In the genomic region with DNA sequence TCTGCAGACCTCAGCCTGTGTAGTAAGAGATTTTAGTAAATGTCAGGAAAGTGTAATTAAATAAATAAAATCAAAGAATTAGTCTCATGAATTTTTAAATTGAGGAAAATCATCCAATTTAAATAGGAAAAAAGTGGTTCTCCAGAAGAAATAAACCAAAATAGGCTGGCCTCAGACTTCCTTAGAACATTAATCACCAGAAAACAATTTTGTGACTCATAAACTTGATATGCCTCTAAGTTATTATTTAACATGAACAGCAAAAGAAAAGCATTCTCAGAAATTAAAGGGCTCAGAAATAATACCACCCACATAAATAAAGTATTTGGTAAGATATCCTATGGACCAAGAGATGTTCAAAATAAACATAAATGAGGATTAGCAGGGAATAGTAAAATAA, we compare ENCODE assay signal across 18 cellular contexts. TPM values are rescaled to one million over a fixed set of nuclear protein-coding genes. Genes with fewer than 3 reads are reported as not detected.
DNase-seq lines count a peak whose midpoint lies in the region; ATAC-seq and TF ChIP-seq lines count a peak whose summit lies in the region.
"Had no signal": no experiment of that assay in that cellular context is flagged by ENCODE, and none has a peak within 500 bp of the region (broad histone marks: within the 10 kb centered on the region; RNA-seq: fewer than 3 reads in every experiment).

No MANE protein-coding gene starts in this region.

- H3K79me2 ChIP-seq in fibroblast of lung (ENCODE audit: control insufficient read depth, insufficient read depth, low read length): no peaks in the 10 kb centered on the region

- no peaks in the 10 kb centered on the region for H4K20me1 ChIP-seq in fibroblast of lung (ENCODE audit: control insufficient read depth, extremely low read depth, insufficient read depth, low read length)

- no peak overlapping the region for H3K4me2 ChIP-seq in fibroblast of lung (ENCODE audit: extremely low read depth, insufficient read depth, low read length)

- H3K4me3 ChIP-seq in RWPE2 (ENCODE audit: severe bottlenecking) (no peak overlapping the region), fibroblast of lung (replicated peaks in 1 of 4; ENCODE audit: control extremely low read depth in 1 of 4, insufficient read depth in 1 of 4, low read depth in 3 of 4, low read length in 4 of 4) (no peak overlapping the region), retinal pigment epithelial cell (ENCODE audit: low read length) (no peak overlapping the region)
- H3K4me3 ChIP-seq: colonic mucosa had no signal

- ATAC-seq in RWPE2 (ENCODE audit: low read depth): peak; percentile 66
- ATAC-seq in HG02870 (IDR thresholded peaks at IDR 0.05; ENCODE audit: unreplicated experiment): no peak
- no peak for ATAC-seq in HG02852 (IDR thresholded peaks at IDR 0.05; ENCODE audit: unreplicated experiment)
- ATAC-seq: sciatic nerve had no signal

- DNase-seq in EH (ENCODE audit: low read depth): peak; percentile 71
- DNase-seq in RWPE2 (ENCODE audit: low spot score): no peak
- peak; percentile 42 to 56 for DNase-seq in fibroblast of lung (ENCODE audit: low read depth in 2 of 2)
- peak; percentile 15 for DNase-seq in retinal pigment epithelial cell (ENCODE audit: low read depth)
- no peak for DNase-seq in pons (ENCODE audit: low spot score)
- no peak for DNase-seq in stimulated activated naive CD4-positive, alpha-beta T cell treated with Interleukin-2 at 50 U/mL for 16 hours (lab: John Stamatoyannopoulos, UW)
- DNase-seq: activated naive CD4-positive, alpha-beta T cell treated with anti-CD3 and anti-CD28 coated beads, Interleukin-2, amount 10 ng/mL, durations not matched to agents 7 days and 5 days; CD8-positive, alpha-beta memory T cell; colonic mucosa; MM.1S; stimulated activated naive CD4-positive, alpha-beta T cell had no signal

- no peak overlapping the region for H3K9ac ChIP-seq in fibroblast of lung (ENCODE audit: insufficient read depth, low read length)

- no peak overlapping the region for H2AFZ ChIP-seq in fibroblast of lung (ENCODE audit: low read length)

- no peaks in the 10 kb centered on the region for H3K27me3 ChIP-seq in RWPE2 (ENCODE audit: insufficient read depth, poor library complexity, severe bottlenecking)
- H3K27me3 ChIP-seq in fibroblast of lung (ENCODE audit: control insufficient read depth, insufficient read depth, low read length): no peaks in the 10 kb centered on the region
- H3K27me3 ChIP-seq: colonic mucosa had no signal

- H3K9me3 ChIP-seq in RWPE2 (ENCODE audit: severe bottlenecking) (no peaks in the 10 kb centered on the region), fibroblast of lung (ENCODE audit: control insufficient read depth, insufficient read depth, low read depth, low read length) (no peaks in the 10 kb centered on the region)
- H3K9me3 ChIP-seq: colonic mucosa had no signal

- H3K4me1 ChIP-seq in RWPE2 (ENCODE audit: insufficient read depth, poor library complexity, severe bottlenecking) (peaks cover 16% of the 10 kb centered on the region), fibroblast of lung (ENCODE audit: control insufficient read depth, extremely low read depth, insufficient read depth, low read length) (no peaks in the 10 kb centered on the region)
- H3K4me1 ChIP-seq: colonic mucosa had no signal

- H3K36me3 ChIP-seq in RWPE2 (ENCODE audit: low read depth): no peaks in the 10 kb centered on the region
- no peaks in the 10 kb centered on the region for H3K36me3 ChIP-seq in fibroblast of lung (ENCODE audit: control insufficient read depth, insufficient read depth, low read length)
- H3K36me3 ChIP-seq: colonic mucosa had no signal

- peak overlapping the region; percentile 39 for H3K27ac ChIP-seq in RWPE2 (ENCODE audit: poor library complexity, severe bottlenecking)
- no peak overlapping the region for H3K27ac ChIP-seq in fibroblast of lung (ENCODE audit: insufficient read depth, low read length)
- H3K27ac ChIP-seq: colonic mucosa, HL-60, VCaP had no signal

- TF ChIP-seq CTCF in RWPE2 (IDR thresholded peaks at IDR 0.05; ENCODE audit: poor library complexity, severe bottlenecking) (no peak), fibroblast of lung (conservative IDR thresholded peaks at IDR 0.05 in 1 of 2, IDR thresholded peaks at IDR 0.05 in 1 of 2; ENCODE audit: low read depth in 1 of 2, low read length in 2 of 2) (no peak), retinal pigment epithelial cell (conservative IDR thresholded peaks at IDR 0.05; ENCODE audit: low read depth, low read length) (no peak)

RNA-seq across cellular contexts. Expression of gene FAM47B, which starts 14.3 kb away (rescaled TPM):
- not detected in 2 replicates for total RNA-seq in fibroblast of lung
- polyA plus RNA-seq in fibroblast of lung: not detected in 2 replicates
- not detected in 2 replicates for polyA plus RNA-seq in fibroblast of lung (2012)
- polyA minus RNA-seq in fibroblast of lung (ENCODE audit: low replicate concordance): not detected in 2 replicates
- total RNA-seq: CD8-positive, alpha-beta memory T cell; colonic mucosa; glomerular endothelial cell; sciatic nerve; SK-MEL-5 had no signal
- polyA plus RNA-seq: CD8-positive, alpha-beta memory T cell had no signal

Comparison
In these comparisons a context has a peak if more than half of its experiments do, and no peak if none do; other contexts are left out.
1. DNase-seq: peak in EH (single experiment), fibroblast of lung (2 of 2) and retinal pigment epithelial cell (single experiment); none in RWPE2 (single experiment), pons (single experiment) and stimulated activated naive CD4-positive, alpha-beta T cell treated with Interleukin-2 at 50 U/mL for 16 hours (single experiment).